In genomic region chr1:195717651-195718050, GRCh38 we compare ENCODE assay signal across 9 cellular contexts.
DNase-seq lines count a peak whose midpoint lies in the region; ATAC-seq and TF ChIP-seq lines count a peak whose summit lies in the region.
"Had no signal": no experiment of that assay in that cellular context is flagged by ENCODE, and none has a peak within 500 bp of the region (broad histone marks: within the 10 kb centered on the region; RNA-seq: fewer than 3 reads in every experiment).

No MANE protein-coding gene starts in this region.

- H3K27me3 Mint-ChIP-seq in WTC11 (ENCODE audit: low read depth), result no peaks in the 10 kb centered on the region

- H3K36me3 Mint-ChIP-seq in WTC11, result no peaks in the 10 kb centered on the region

- intact Hi-C loops in sciatic nerve (cut with DNase I), result no loop called here
- intact Hi-C loops in vagina (cut with DNase I), result no loop called here

- no peak overlapping the region for H3K27ac ChIP-seq in vagina
- H3K27ac ChIP-seq: HL-60 had no signal

- H3K4me3 Mint-ChIP-seq in WTC11, result no peak overlapping the region

- H3K27ac Mint-ChIP-seq in WTC11, result no peak overlapping the region; the same call in 1 of the 2 replicates

- peaks cover 39% of the 10 kb centered on the region for H3K4me1 Mint-ChIP-seq in WTC11

- no peaks in the 10 kb centered on the region for H3K9me3 ChIP-seq in MG63
- H3K9me3 ChIP-seq in vagina, result no peaks in the 10 kb centered on the region

- H3K36me3 ChIP-seq in MG63 (no peaks in the 10 kb centered on the region), vagina (no peaks in the 10 kb centered on the region)

- no peaks in the 10 kb centered on the region for H3K4me1 ChIP-seq in vagina

- H3K27me3 ChIP-seq in MG63 (no peaks in the 10 kb centered on the region), vagina (no peaks in the 10 kb centered on the region)

- CTCF ChIA-PET in WTC11 (lab: Charles Lee), result interaction anchor here (0.5 kb wide), 1 partner anchor 903 kb away, joined by 3 read pairs; no protein-coding TSS in a partner anchor

- peak; percentile 42 for DNase-seq in EL
- peak; percentile 32 for DNase-seq in KBM-7
- no peak for DNase-seq in WTC11 (ENCODE audit: low spot score)
- peak; percentile 1 for DNase-seq in myocyte (ENCODE audit: low read depth)
- no peak for DNase-seq in sciatic nerve (ENCODE audit: low spot score)
- DNase-seq in activated CD4-positive, alpha-beta T cell treated with anti-CD3 and anti-CD28 coated beads, Interleukin-2, amount 50 U/mL, for 48 hours, result no peak
- DNase-seq in MG63, result no peak
- no peak for DNase-seq in vagina (ENCODE audit: extremely low spot score in 2 of 2)

- ATAC-seq in WTC11 (peak; percentile 81), sciatic nerve (no peak)

- in situ Hi-C loops in KBM-7 (cut with MboI; ENCODE audit: low pct_unique_long_range_greater_than_20kb, low sequenced_read_pairs), result no loop called here

- no peak for TF ChIP-seq CTCF in WTC11 (IDR thresholded peaks at IDR 0.05)
- TF ChIP-seq CTCF in vagina (IDR thresholded peaks at IDR 0.05), result no peak

- no peak overlapping the region for H3K4me3 ChIP-seq in MG63
- no peak overlapping the region for H3K4me3 ChIP-seq in vagina

- POLR2A ChIA-PET in WTC11 (lab: Charles Lee), result no interaction called here

- no peaks in the 10 kb centered on the region for H3K9me3 Mint-ChIP-seq in WTC11

- TF ChIP-seq POLR2A in vagina (IDR thresholded peaks at IDR 0.05), result no peak

TF ChIP-seq in WTC11, 78 proteins besides CTCF, POLR2A, EP300 and RAD21:
- TF ChIP-seq ZNF512 (CRISPR knock-in tag; IDR thresholded peaks at IDR 0.05; ENCODE audit: borderline replicate concordance) (no peak), CREM (CRISPR knock-in tag; IDR thresholded peaks at IDR 0.05) (no peak), ESRRA (CRISPR knock-in tag; IDR thresholded peaks at IDR 0.05; ENCODE audit: borderline replicate concordance) (no peak), ETV6 (CRISPR knock-in tag; IDR thresholded peaks at IDR 0.05) (no peak), NR1H2 (CRISPR knock-in tag; IDR thresholded peaks at IDR 0.05) (no peak), GTF2I (CRISPR knock-in tag; conservative IDR thresholded peaks at IDR 0.05) (no peak), HMGA2 (CRISPR knock-in tag; IDR thresholded peaks at IDR 0.05) (no peak), EMX1 (CRISPR knock-in tag; IDR thresholded peaks at IDR 0.05) (no peak), ZNF219 (CRISPR knock-in tag; IDR thresholded peaks at IDR 0.05; ENCODE audit: borderline replicate concordance) (no peak)
- TF ChIP-seq, protein P1, sequence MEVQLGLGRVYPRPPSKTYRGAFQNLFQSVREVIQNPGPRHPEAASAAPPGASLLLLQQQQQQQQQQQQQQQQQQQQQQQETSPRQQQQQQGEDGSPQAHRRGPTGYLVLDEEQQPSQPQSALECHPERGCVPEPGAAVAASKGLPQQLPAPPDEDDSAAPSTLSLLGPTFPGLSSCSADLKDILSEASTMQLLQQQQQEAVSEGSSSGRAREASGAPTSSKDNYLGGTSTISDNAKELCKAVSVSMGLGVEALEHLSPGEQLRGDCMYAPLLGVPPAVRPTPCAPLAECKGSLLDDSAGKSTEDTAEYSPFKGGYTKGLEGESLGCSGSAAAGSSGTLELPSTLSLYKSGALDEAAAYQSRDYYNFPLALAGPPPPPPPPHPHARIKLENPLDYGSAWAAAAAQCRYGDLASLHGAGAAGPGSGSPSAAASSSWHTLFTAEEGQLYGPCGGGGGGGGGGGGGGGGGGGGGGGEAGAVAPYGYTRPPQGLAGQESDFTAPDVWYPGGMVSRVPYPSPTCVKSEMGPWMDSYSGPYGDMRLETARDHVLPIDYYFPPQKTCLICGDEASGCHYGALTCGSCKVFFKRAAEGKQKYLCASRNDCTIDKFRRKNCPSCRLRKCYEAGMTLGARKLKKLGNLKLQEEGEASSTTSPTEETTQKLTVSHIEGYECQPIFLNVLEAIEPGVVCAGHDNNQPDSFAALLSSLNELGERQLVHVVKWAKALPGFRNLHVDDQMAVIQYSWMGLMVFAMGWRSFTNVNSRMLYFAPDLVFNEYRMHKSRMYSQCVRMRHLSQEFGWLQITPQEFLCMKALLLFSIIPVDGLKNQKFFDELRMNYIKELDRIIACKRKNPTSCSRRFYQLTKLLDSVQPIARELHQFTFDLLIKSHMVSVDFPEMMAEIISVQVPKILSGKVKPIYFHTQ (CRISPR knock-in tag; IDR thresholded peaks at IDR 0.05), result no peak
- TF ChIP-seq, protein P2, sequence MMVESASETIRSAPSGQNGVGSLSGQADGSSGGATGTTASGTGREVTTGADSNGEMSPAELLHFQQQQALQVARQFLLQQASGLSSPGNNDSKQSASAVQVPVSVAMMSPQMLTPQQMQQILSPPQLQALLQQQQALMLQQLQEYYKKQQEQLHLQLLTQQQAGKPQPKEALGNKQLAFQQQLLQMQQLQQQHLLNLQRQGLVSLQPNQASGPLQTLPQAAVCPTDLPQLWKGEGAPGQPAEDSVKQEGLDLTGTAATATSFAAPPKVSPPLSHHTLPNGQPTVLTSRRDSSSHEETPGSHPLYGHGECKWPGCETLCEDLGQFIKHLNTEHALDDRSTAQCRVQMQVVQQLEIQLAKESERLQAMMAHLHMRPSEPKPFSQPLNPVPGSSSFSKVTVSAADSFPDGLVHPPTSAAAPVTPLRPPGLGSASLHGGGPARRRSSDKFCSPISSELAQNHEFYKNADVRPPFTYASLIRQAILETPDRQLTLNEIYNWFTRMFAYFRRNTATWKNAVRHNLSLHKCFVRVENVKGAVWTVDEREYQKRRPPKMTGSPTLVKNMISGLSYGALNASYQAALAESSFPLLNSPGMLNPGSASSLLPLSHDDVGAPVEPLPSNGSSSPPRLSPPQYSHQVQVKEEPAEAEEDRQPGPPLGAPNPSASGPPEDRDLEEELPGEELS (CRISPR knock-in tag; IDR thresholded peaks at IDR 0.05), result no peak

Comparison
In these comparisons a context has a peak if more than half of its experiments do, and no peak if none do; other contexts are left out.
1. DNase-seq: peak in EL (single experiment), KBM-7 (single experiment) and myocyte (single experiment); none in WTC11 (single experiment), sciatic nerve (single experiment), activated CD4-positive, alpha-beta T cell treated with anti-CD3 and anti-CD28 coated beads, Interleukin-2, amount 50 U/mL, for 48 hours (0 of 2), MG63 (single experiment) and vagina (0 of 2).